Comparison of ENCODE assay signal across 20 cellular contexts in genomic region chr2:40318931-40319330, GRCh38.
"Had no signal": no experiment of that assay in that cellular context is flagged by ENCODE, and none has a peak within 500 bp of the region (broad histone marks: within the 10 kb centered on the region; RNA-seq: fewer than 3 reads in every experiment).

No MANE protein-coding gene starts in this region.

- H3K4me3 Mint-ChIP-seq: dendritic cell treated with granulocyte-macrophage colony-stimulating factor and Interleukin-4, amounts not matched to agents 40 ng/mL and 50 ng/mL, for 4 days; effector memory CD8-positive, alpha-beta T cell; nephron progenitor cell had no signal

- FAIRE-seq: colon, keratinocyte, small intestine had no signal

- DNase-seq: cerebellar nuclear complex; effector memory CD8-positive, alpha-beta T cell; gastrocnemius medialis; heart right ventricle; hypothalamus; mammary epithelial cell; nephron progenitor cell; small intestine; stimulated activated CD4-positive, alpha-beta T cell treated with anti-CD3 and anti-CD28 coated beads, Interleukin-12 subunit alpha, Interleukin-12 subunit beta, amount 100 ng/mL, for 4 hours; stimulated activated naive CD4-positive, alpha-beta T cell; stomach; substantia nigra; trophoblast cell had no signal

- H3K27me3 ChIP-seq: esophagus muscularis mucosa, gastrocnemius medialis, heart right ventricle, neutrophil, right atrium auricular region, stomach had no signal

- H3K4me1 ChIP-seq: gastrocnemius medialis had no signal

- H3K27ac ChIP-seq: epithelial cell of prostate, gastrocnemius medialis, neutrophil, stomach had no signal

- H3K4me1 Mint-ChIP-seq: nephron progenitor cell had no signal

- H3K4me3 ChIP-seq: esophagus muscularis mucosa, gastrocnemius medialis, heart right ventricle, right atrium auricular region, stomach had no signal

- ATAC-seq: effector memory CD8-positive, alpha-beta T cell; gastrocnemius medialis had no signal

- H3K27me3 Mint-ChIP-seq: dendritic cell treated with granulocyte-macrophage colony-stimulating factor and Interleukin-4, amounts not matched to agents 40 ng/mL and 50 ng/mL, for 4 days; effector memory CD8-positive, alpha-beta T cell had no signal

- H3K27ac Mint-ChIP-seq: dendritic cell treated with granulocyte-macrophage colony-stimulating factor and Interleukin-4, amounts not matched to agents 40 ng/mL and 50 ng/mL, for 4 days; effector memory CD8-positive, alpha-beta T cell; nephron progenitor cell had no signal

- H3K36me3 ChIP-seq: esophagus muscularis mucosa, gastrocnemius medialis, neutrophil, stomach had no signal

- H3K9me3 ChIP-seq: neutrophil had no signal

- H3K9me3 Mint-ChIP-seq: effector memory CD8-positive, alpha-beta T cell had no signal
